ENCODE assay signal across 19 cellular contexts in the genomic region with DNA sequence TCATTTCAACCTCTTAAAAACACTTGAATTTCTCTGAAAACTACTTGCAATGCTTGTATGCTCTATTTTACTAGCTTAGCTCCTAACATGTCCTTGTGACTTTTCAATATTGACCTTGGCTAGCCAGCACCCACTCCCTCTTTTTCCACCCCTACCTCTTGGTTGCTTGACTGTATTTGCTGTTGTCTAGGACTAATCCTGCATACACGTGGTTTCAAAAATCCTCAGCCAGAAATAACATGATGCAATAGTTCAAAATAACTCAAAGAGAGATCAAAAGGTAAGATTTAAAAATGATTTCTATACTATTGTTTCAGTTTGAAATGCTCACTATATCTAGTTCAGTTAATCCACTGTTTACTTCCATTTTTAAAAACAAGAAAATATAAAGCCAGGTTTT.
"Had no signal": no experiment of that assay in that cellular context is flagged by ENCODE, and none has a peak within 500 bp of the region (broad histone marks: within the 10 kb centered on the region; RNA-seq: fewer than 3 reads in every experiment).

No MANE protein-coding gene starts in this region.

- H3K36me3 Mint-ChIP-seq: activated naive CD4-positive, alpha-beta T cell treated with anti-CD3 and anti-CD28 coated beads, Interleukin-2, amount 50 U/mL, for 24 hours had no signal

- H3K4me3 ChIP-seq: adrenal gland, dorsolateral prefrontal cortex, gastrocnemius medialis, left ventricle myocardium inferior, prostate gland, right atrium auricular region, suprapubic skin, vagina had no signal

- H3K4me1 Mint-ChIP-seq: activated naive CD4-positive, alpha-beta T cell treated with anti-CD3 and anti-CD28 coated beads, Interleukin-2, amount 50 U/mL, for 24 hours; stimulated activated naive CD8-positive, alpha-beta T cell treated with anti-CD3 and anti-CD28 coated beads, Interleukin-15, amount 100 ng/mL, for 72 hours had no signal

- H3K36me3 ChIP-seq: adrenal gland, gastrocnemius medialis, left ventricle myocardium inferior, prostate gland, right atrium auricular region, suprapubic skin, vagina had no signal

- H3K4me3 Mint-ChIP-seq: activated naive CD4-positive, alpha-beta T cell treated with anti-CD3 and anti-CD28 coated beads, Interleukin-2, amount 50 U/mL, for 24 hours; stimulated activated naive CD8-positive, alpha-beta T cell treated with anti-CD3 and anti-CD28 coated beads, Interleukin-15, amount 100 ng/mL, for 72 hours; T-helper 1 cell treated with Interleukin-12 subunit alpha and Interleukin-12 subunit beta and Interleukin-4 antibody, amounts not matched to agents 30 μg/mL and 1 μg/mL, for 36 hours had no signal

- DNase-seq: activated CD4-positive, alpha-beta T cell treated with anti-CD3 and anti-CD28 coated beads for 1 hour; activated CD4-positive, alpha-beta T cell treated with anti-CD3 and anti-CD28 coated beads, Interleukin-2, amount 50 U/mL, for 48 hours; activated gamma-delta T cell; adrenal gland; dorsolateral prefrontal cortex; gastrocnemius medialis; head of caudate nucleus; left ventricle myocardium inferior; small intestine; stimulated activated CD4-positive, alpha-beta T cell treated with anti-CD3 and anti-CD28 coated beads, Interleukin-15, amount 100 ng/mL, for 24 hours; stimulated activated CD4-positive, alpha-beta T cell treated with anti-CD3 and anti-CD28 coated beads, Interleukin-2, amount 100 ng/mL, for 48 hours; stimulated activated naive CD8-positive, alpha-beta T cell treated with anti-CD3 and anti-CD28 coated beads, Interleukin-15, amount 100 ng/mL, for 72 hours had no signal

- H3K27ac ChIP-seq: adrenal gland, dorsolateral prefrontal cortex, epithelial cell of prostate, gastrocnemius medialis, left ventricle myocardium inferior, prostate gland, right atrium auricular region, suprapubic skin, vagina had no signal

- H3K9me3 ChIP-seq: adrenal gland, gastrocnemius medialis, prostate gland, right atrium auricular region, suprapubic skin, vagina had no signal

- H3K27me3 Mint-ChIP-seq: activated naive CD4-positive, alpha-beta T cell treated with anti-CD3 and anti-CD28 coated beads, Interleukin-2, amount 50 U/mL, for 24 hours; stimulated activated naive CD8-positive, alpha-beta T cell treated with anti-CD3 and anti-CD28 coated beads, Interleukin-15, amount 100 ng/mL, for 72 hours had no signal

- ATAC-seq: gastrocnemius medialis; stimulated activated naive CD8-positive, alpha-beta T cell treated with anti-CD3 and anti-CD28 coated beads, Interleukin-15, amount 100 ng/mL, for 72 hours had no signal

- H3K27ac Mint-ChIP-seq: activated naive CD4-positive, alpha-beta T cell treated with anti-CD3 and anti-CD28 coated beads, Interleukin-2, amount 50 U/mL, for 24 hours; stimulated activated naive CD8-positive, alpha-beta T cell treated with anti-CD3 and anti-CD28 coated beads, Interleukin-15, amount 100 ng/mL, for 72 hours; T-helper 1 cell treated with Interleukin-12 subunit alpha and Interleukin-12 subunit beta and Interleukin-4 antibody, amounts not matched to agents 30 μg/mL and 1 μg/mL, for 36 hours had no signal

- FAIRE-seq: small intestine had no signal

- H3K9me3 Mint-ChIP-seq: activated naive CD4-positive, alpha-beta T cell treated with anti-CD3 and anti-CD28 coated beads, Interleukin-2, amount 50 U/mL, for 24 hours; T-helper 1 cell treated with Interleukin-12 subunit alpha and Interleukin-12 subunit beta and Interleukin-4 antibody, amounts not matched to agents 30 μg/mL and 1 μg/mL, for 36 hours had no signal

- H3K27me3 ChIP-seq: adrenal gland, gastrocnemius medialis, right atrium auricular region, suprapubic skin, vagina had no signal

- H3K4me1 ChIP-seq: adrenal gland, gastrocnemius medialis, left ventricle myocardium inferior, prostate gland, right atrium auricular region, suprapubic skin, vagina had no signal
